In genomic region chr2:237413293-237414055, GRCh38 we compare ENCODE assay signal across 1 cellular context.
TF ChIP-seq lines count a peak whose summit lies in the region.

No MANE protein-coding gene starts in this region.

TF ChIP-seq in GM23338, 12 proteins besides CTCF, POLR2A, EP300 and RAD21 (continued from another document):
- TF ChIP-seq ZNF462 (CRISPR knock-in tag; IDR thresholded peaks at IDR 0.05): no peak
- TF ChIP-seq POLR2AphosphoS5 (IDR thresholded peaks at IDR 0.05; ENCODE audit: low read depth): no peak
